17 cellular contexts compared by ENCODE assay signal in the genomic region with DNA sequence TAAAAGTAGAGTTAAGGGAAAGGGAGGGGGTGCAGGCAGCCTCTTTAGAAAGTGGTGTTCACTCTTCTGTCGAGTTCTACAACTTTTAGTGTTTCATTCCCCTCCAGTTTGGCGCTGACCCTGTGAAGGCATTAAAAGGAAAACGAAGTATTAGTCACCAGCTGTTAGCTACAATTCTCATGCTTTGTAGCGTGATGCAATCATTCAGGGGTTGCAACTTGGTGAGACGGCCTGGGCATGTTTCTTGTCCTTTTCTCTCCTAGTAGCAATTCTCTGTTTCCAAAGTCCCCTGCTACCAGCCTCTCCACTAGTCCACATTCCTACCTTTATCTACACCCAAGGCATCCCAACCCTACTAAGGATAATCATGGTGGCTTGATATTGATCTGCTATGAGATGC. TPM values are rescaled to one million over a fixed set of nuclear protein-coding genes. Genes with fewer than 3 reads are reported as not detected.
DNase-seq lines count a peak whose midpoint lies in the region; ATAC-seq, FAIRE-seq and TF ChIP-seq lines count a peak whose summit lies in the region.
"Had no signal": no experiment of that assay in that cellular context is flagged by ENCODE, and none has a peak within 500 bp of the region (broad histone marks: within the 10 kb centered on the region; RNA-seq: fewer than 3 reads in every experiment).

No MANE protein-coding gene starts in this region.

- peaks cover 42% of the 10 kb centered on the region for H3K4me1 ChIP-seq in HUES6 (ENCODE audit: control insufficient read depth, insufficient read depth, low read length)
- H3K4me1 ChIP-seq in osteoblast (ENCODE audit: insufficient read depth, low read length), result peaks cover 82% of the 10 kb centered on the region
- H3K4me1 ChIP-seq: SJCRH30 had no signal

- H3K79me2 ChIP-seq in osteoblast (ENCODE audit: insufficient read depth, low read length), result peaks cover 4% of the 10 kb centered on the region

- no peak overlapping the region for H2AFZ ChIP-seq in osteoblast (ENCODE audit: low read length)

- H3K36me3 Mint-ChIP-seq in effector memory CD8-positive, alpha-beta T cell (ENCODE audit: insufficient read depth), result peaks cover 62% of the 10 kb centered on the region

- no peak overlapping the region for H3K27ac Mint-ChIP-seq in effector memory CD8-positive, alpha-beta T cell
- H3K27ac Mint-ChIP-seq: CD4-positive, alpha-beta memory T cell had no signal

- TF ChIP-seq CTCF in AG09319 (IDR thresholded peaks at IDR 0.05; ENCODE audit: low read depth, low read length) (no peak), bronchial epithelial cell (IDR thresholded peaks at IDR 0.05; ENCODE audit: insufficient read depth, low read length, severe bottlenecking) (no peak), osteoblast (IDR thresholded peaks at IDR 0.05; ENCODE audit: extremely low read depth, low read depth, low read length) (no peak)

- H3K9me3 ChIP-seq in HUES6 (ENCODE audit: control insufficient read depth, insufficient read depth, low read depth, low read length), result peaks cover 12% of the 10 kb centered on the region
- H3K9me3 ChIP-seq in osteoblast (ENCODE audit: low read depth, low read length), result no peaks in the 10 kb centered on the region
- H3K9me3 ChIP-seq: SJCRH30, testis had no signal

- no peaks in the 10 kb centered on the region for H4K20me1 ChIP-seq in osteoblast (ENCODE audit: insufficient read depth, low read length)

- H3K9ac ChIP-seq in HUES6 (ENCODE audit: low read length), result peak overlapping the region; percentile 67

- H3K4me3 Mint-ChIP-seq in effector memory CD8-positive, alpha-beta T cell, result no peak overlapping the region
- H3K4me3 Mint-ChIP-seq: CD4-positive, alpha-beta memory T cell; nephron had no signal

- H3K27me3 ChIP-seq in HUES6 (ENCODE audit: control insufficient read depth, insufficient read depth, low read length) (no peaks in the 10 kb centered on the region), bronchial epithelial cell (ENCODE audit: control insufficient read depth, insufficient read depth, low read length) (no peaks in the 10 kb centered on the region), osteoblast (ENCODE audit: insufficient read depth, low read length) (no peaks in the 10 kb centered on the region)
- H3K27me3 ChIP-seq: SJCRH30, testis had no signal

- H3K36me3 ChIP-seq in HUES6 (ENCODE audit: control insufficient read depth, insufficient read depth, low read length) (peaks cover 78% of the 10 kb centered on the region), bronchial epithelial cell (ENCODE audit: control insufficient read depth, insufficient read depth, low read length) (peaks cover 18% of the 10 kb centered on the region), osteoblast (ENCODE audit: insufficient read depth, low read length) (peaks cover 77% of the 10 kb centered on the region)

- ATAC-seq in effector memory CD8-positive, alpha-beta T cell (replicated peaks), result no peak
- ATAC-seq in GM19467 (IDR thresholded peaks at IDR 0.05; ENCODE audit: unreplicated experiment), result no peak
- ATAC-seq: activated CD4-positive, CD25-positive, alpha-beta regulatory T cell treated with anti-CD3 and anti-CD28 coated beads, Interleukin-2, amount 50 U/mL, for 24 hours had no signal

- no peak for FAIRE-seq in bronchial epithelial cell (lab: Jason Lieb, UNC)
- FAIRE-seq: GM12891 had no signal

- peak overlapping the region; percentile 67 for H3K4me2 ChIP-seq in osteoblast (ENCODE audit: insufficient read depth, low read length)

- peak overlapping the region; percentile 88; the same call in 1 of the 2 replicates for H3K27ac ChIP-seq in HUES6 (ENCODE audit: low read depth, low read length)
- peak overlapping the region; percentile 99 for H3K27ac ChIP-seq in osteoblast (ENCODE audit: low read depth, low read length)
- H3K27ac ChIP-seq: SJCRH30 had no signal

- no peaks in the 10 kb centered on the region for H3K9me3 Mint-ChIP-seq in effector memory CD8-positive, alpha-beta T cell
- H3K9me3 Mint-ChIP-seq: CD4-positive, alpha-beta memory T cell had no signal

- H3K4me1 Mint-ChIP-seq in effector memory CD8-positive, alpha-beta T cell (ENCODE audit: low read depth in 2 of 2), result no peaks in the 10 kb centered on the region
- H3K4me1 Mint-ChIP-seq: CD4-positive, alpha-beta memory T cell had no signal

- no peak overlapping the region for H3K4me3 ChIP-seq in HUES6 (ENCODE audit: low read depth, low read length)
- no peak overlapping the region for H3K4me3 ChIP-seq in bronchial epithelial cell (ENCODE audit: low read depth, low read length)
- no peak overlapping the region for H3K4me3 ChIP-seq in osteoblast (ENCODE audit: insufficient read depth, low read length)
- H3K4me3 ChIP-seq: SJCRH30, testis had no signal

- DNase-seq in AG09319 (ENCODE audit: extremely low read depth, low read depth) (peak; percentile 43), bronchial epithelial cell (ENCODE audit: low read depth) (peak; percentile 90), osteoblast (ENCODE audit: insufficient read length, low spot score, missing footprints) (peak; percentile 85), NAMALWA (ENCODE audit: low spot score) (no peak), hypothalamus (lab: John Stamatoyannopoulos, UW) (no peak)
- DNase-seq in effector memory CD8-positive, alpha-beta T cell, result no peak
- DNase-seq: CD4-positive, alpha-beta memory T cell; effector CD8-positive, alpha-beta T cell; KBM-7; NCI-H345; SJCRH30; testis had no signal

- no peaks in the 10 kb centered on the region for H3K27me3 Mint-ChIP-seq in effector memory CD8-positive, alpha-beta T cell
- H3K27me3 Mint-ChIP-seq: CD4-positive, alpha-beta memory T cell had no signal

RNA-seq across cellular contexts. Expression of a gene that starts 33.7 kb away (rescaled TPM):
- total RNA-seq in bronchial epithelial cell, result under 0.01 and 0.38 TPM in 2 replicates
- total RNA-seq in osteoblast, result 19.2 and 23.3 TPM in 2 replicates
- total RNA-seq: SJCRH30 had no signal

Comparison
In these comparisons a context has a peak if more than half of its experiments do, and no peak if none do; other contexts are left out.
1. DNase-seq: peak in AG09319 (single experiment), bronchial epithelial cell (single experiment) and osteoblast (single experiment); none in NAMALWA (single experiment), effector memory CD8-positive, alpha-beta T cell (0 of 3) and hypothalamus (0 of 51).
2. RNA of a gene that starts 33.7 kb away (total RNA-seq): 19.2 to 23.3 TPM in osteoblast; under 0.01 to 0.38 TPM in bronchial epithelial cell; every median in the first group is over 10 times any median in the second.